In genomic region chr22:45918455-45919370, GRCh38 we compare ENCODE assay signal across 15 cellular contexts. TPM values are rescaled to one million over a fixed set of nuclear protein-coding genes. Genes with fewer than 3 reads are reported as not detected.
DNase-seq lines count a peak whose midpoint lies in the region; ATAC-seq and TF ChIP-seq lines count a peak whose summit lies in the region.
"Had no signal": no experiment of that assay in that cellular context is flagged by ENCODE, and none has a peak within 500 bp of the region (broad histone marks: within the 10 kb centered on the region; RNA-seq: fewer than 3 reads in every experiment).

No MANE protein-coding gene starts in this region.

- no TSS peak for BruUV-seq in MCF 10A (replicated peaks; lab: Mats Ljungman, UMichigan)

- DNase-seq in Daoy (ENCODE audit: low read depth) (peak; percentile 87), NCI-H226 (peak; percentile 71), MCF 10A (ENCODE audit: unreplicated experiment) (peak; percentile 69), myocyte (ENCODE audit: low read depth) (peak; percentile 25), retina (no peak), T-helper 2 cell (no peak)
- no peak for DNase-seq in activated effector memory CD4-positive, alpha-beta T cell treated with anti-CD3 and anti-CD28 coated beads, Interleukin-2, amount 50 U/mL, for 16 hours
- DNase-seq: cortex of kidney; NCI-H1092; NCI-H446; stimulated activated CD4-positive, alpha-beta T cell treated with anti-CD3 and anti-CD28 coated beads, Interleukin-2, amount 100 ng/mL, for 48 hours; stimulated activated naive CD4-positive, alpha-beta T cell had no signal

- POLR2A ChIA-PET in MCF 10A (lab: Yijun Ruan, JAX) = no interaction called here

- intact Hi-C loops in MCF 10A (cut with micrococcal nuclease) = loop anchor here (2.0 kb wide), 1 partner anchor 16 kb away; no protein-coding TSS in a partner anchor

- no peaks in the 10 kb centered on the region for H3K9me3 Mint-ChIP-seq in MCF 10A (ENCODE audit: unreplicated experiment)
- H3K9me3 Mint-ChIP-seq: activated naive CD4-positive, alpha-beta T cell treated with anti-CD3 and anti-CD28 coated beads, Interleukin-2, amount 50 U/mL, for 24 hours had no signal

- CTCF ChIA-PET in MCF 10A (lab: Yijun Ruan, JAX) = no interaction called here

- no peak overlapping the region for H3K27ac Mint-ChIP-seq in MCF 10A (ENCODE audit: low read depth, unreplicated experiment)
- H3K27ac Mint-ChIP-seq: activated naive CD4-positive, alpha-beta T cell treated with anti-CD3 and anti-CD28 coated beads, Interleukin-2, amount 50 U/mL, for 24 hours had no signal

- no peaks in the 10 kb centered on the region for H3K27me3 Mint-ChIP-seq in MCF 10A (ENCODE audit: insufficient read depth, unreplicated experiment)
- H3K27me3 Mint-ChIP-seq: activated naive CD4-positive, alpha-beta T cell treated with anti-CD3 and anti-CD28 coated beads, Interleukin-2, amount 50 U/mL, for 24 hours had no signal

- no peak for TF ChIP-seq CTCF in MCF 10A (IDR thresholded peaks at IDR 0.05; ENCODE audit: unreplicated experiment)

- H3K4me3 Mint-ChIP-seq in MCF 10A (ENCODE audit: unreplicated experiment) = no peak overlapping the region
- H3K4me3 Mint-ChIP-seq: activated naive CD4-positive, alpha-beta T cell treated with anti-CD3 and anti-CD28 coated beads, Interleukin-2, amount 50 U/mL, for 24 hours had no signal

- ATAC-seq in HG03521 (IDR thresholded peaks at IDR 0.05; ENCODE audit: unreplicated experiment) = no peak

- H3K36me3 Mint-ChIP-seq in MCF 10A (ENCODE audit: insufficient read depth, unreplicated experiment) = no peaks in the 10 kb centered on the region
- H3K36me3 Mint-ChIP-seq: activated naive CD4-positive, alpha-beta T cell treated with anti-CD3 and anti-CD28 coated beads, Interleukin-2, amount 50 U/mL, for 24 hours had no signal

- peaks cover 5% of the 10 kb centered on the region for H3K4me1 Mint-ChIP-seq in MCF 10A (ENCODE audit: insufficient read depth, unreplicated experiment)
- H3K4me1 Mint-ChIP-seq: activated naive CD4-positive, alpha-beta T cell treated with anti-CD3 and anti-CD28 coated beads, Interleukin-2, amount 50 U/mL, for 24 hours had no signal

RNA-seq across cellular contexts. Expression of gene WNT7B, which starts 58.2 kb away (rescaled TPM):
- total RNA-seq in Daoy (2014; rRNA removed; shearing (Covaris generic)) = 13.3 and 15.7 TPM in 2 replicates
- 0.28 and 0.39 TPM in 2 replicates for total RNA-seq in MCF 10A (2022)
- not detected in 2 replicates for total RNA-seq in myocyte
- polyA plus RNA-seq in myocyte (2012) = not detected
- polyA plus RNA-seq: fibroblast of lung had no signal

Comparison
In these comparisons a context has a peak if more than half of its experiments do, and no peak if none do; other contexts are left out.
1. DNase-seq: peak in Daoy (single experiment), NCI-H226 (single experiment), MCF 10A (single experiment) and myocyte (single experiment); none in retina (single experiment), activated effector memory CD4-positive, alpha-beta T cell treated with anti-CD3 and anti-CD28 coated beads, Interleukin-2, amount 50 U/mL, for 16 hours (single experiment) and T-helper 2 cell (0 of 5).
2. RNA of gene WNT7B, which starts 58.2 kb away (total RNA-seq): 13.3 to 15.7 TPM in Daoy; 0.28 to 0.39 TPM in MCF 10A and not detected in myocyte; every median in the first group is over 10 times any median in the second.